8 cellular contexts compared by ENCODE assay signal in the genomic region with DNA sequence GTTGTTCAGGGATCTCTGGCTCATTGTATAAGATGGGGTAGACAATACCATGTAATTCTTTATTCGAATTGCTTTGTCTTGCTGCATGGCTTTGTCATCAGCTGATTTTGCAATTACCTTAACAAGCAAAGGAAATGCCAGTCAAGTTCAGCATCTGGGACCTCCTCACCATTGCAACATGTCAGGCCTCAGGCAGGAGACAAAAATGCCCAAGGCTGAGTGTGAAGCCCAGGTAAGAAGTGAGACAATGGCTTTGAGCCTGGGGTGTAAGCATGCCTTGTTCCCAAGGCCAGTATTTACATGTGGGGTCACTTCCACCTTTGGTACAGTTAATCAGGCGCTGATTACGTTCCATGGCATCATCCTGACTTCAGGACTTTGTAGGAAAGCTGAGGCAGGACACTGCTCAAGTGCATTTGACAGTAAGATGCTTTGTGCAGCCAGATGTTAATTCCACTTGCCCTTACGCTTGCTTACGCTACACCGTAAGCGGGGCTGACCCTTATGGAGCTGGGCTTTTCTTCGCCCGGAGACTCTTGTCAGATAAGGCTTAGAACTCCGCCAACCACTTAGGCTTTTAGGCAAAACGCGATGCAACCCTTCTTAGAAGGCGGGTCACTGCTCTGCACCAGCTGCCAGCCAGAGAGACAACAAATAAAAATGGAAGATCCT. TPM values are rescaled to one million over a fixed set of nuclear protein-coding genes. Genes with fewer than 3 reads are reported as not detected.
DNase-seq lines count a peak whose midpoint lies in the region; ATAC-seq and TF ChIP-seq lines count a peak whose summit lies in the region.

No MANE protein-coding gene starts in this region.

- POLR2A ChIA-PET in A673 (lab: Charles Lee; ENCODE audit: low non-redundant PET): interaction anchor here (0.6 to 0.8 kb wide), 3 partner anchors 15 to 413 kb away, joined by 4 to 8 read pairs (median 4); no protein-coding TSS in a partner anchor

- H3K27me3 ChIP-seq in A673 (replicated peaks; ENCODE audit: insufficient read depth, low read depth, low read length, poor library complexity): no peaks in the 10 kb centered on the region
- H3K27me3 ChIP-seq in H9 (ENCODE audit: insufficient read depth, low read length): no peaks in the 10 kb centered on the region
- H3K27me3 ChIP-seq in adipocyte (replicated peaks; ENCODE audit: control insufficient read depth, insufficient read depth, low read length): no peaks in the 10 kb centered on the region
- H3K27me3 ChIP-seq in left lung: no peaks in the 10 kb centered on the region
- H3K27me3 ChIP-seq in transverse colon: no peaks in the 10 kb centered on the region

- H4K20me1 ChIP-seq in H9 (ENCODE audit: control insufficient read depth, insufficient read depth, insufficient read length): no peaks in the 10 kb centered on the region

- H4K8ac ChIP-seq in H9 (replicated peaks; ENCODE audit: insufficient read length, low read depth, low read length): no peak overlapping the region

- no peaks in the 10 kb centered on the region for H3K36me3 ChIP-seq in A673 (ENCODE audit: insufficient read depth, low read length, poor library complexity, severe bottlenecking)
- H3K36me3 ChIP-seq in adipocyte (ENCODE audit: control insufficient read depth, insufficient read depth, low read length, severe bottlenecking): no peaks in the 10 kb centered on the region
- H3K36me3 ChIP-seq in left lung: no peaks in the 10 kb centered on the region
- no peaks in the 10 kb centered on the region for H3K36me3 ChIP-seq in transverse colon

- peak overlapping the region; percentile 94 to 98 (median 96) for H3K27ac Mint-ChIP-seq in H9

- WGBS in H9 (ENCODE audit: extremely low coverage, insufficient read length, low lambda C conversion rate): no CpG with 5 or more reads among the region's 13 CpGs
- 14 to 21% methylated on average over 4 to 13 of the region's 13 CpGs for WGBS in transverse colon (ENCODE audit: low coverage in 1 of 2), 2 donors

- H3K56ac ChIP-seq in H9 (ENCODE audit: insufficient read length, low read depth, low read length): no peak overlapping the region

- no peak for DNase-seq in A673 (ENCODE audit: low spot score)
- DNase-seq in H9: peak; percentile 40
- DNase-seq in adipocyte (ENCODE audit: low read depth): peak; percentile 14
- no peak for DNase-seq in left lung
- no peak for DNase-seq in transverse colon
- no peak for DNase-seq in activated CD8-positive, alpha-beta memory T cell treated with anti-CD3 and anti-CD28 coated beads for 24 hours
- no peak for DNase-seq in anterior cingulate cortex (lab: John Stamatoyannopoulos, UW)

- H4K5ac ChIP-seq in H9 (ENCODE audit: insufficient read length, low read depth, low read length): peak overlapping the region; percentile 37

- H3K9ac ChIP-seq in H9 (ENCODE audit: extremely low read depth, insufficient read length, low read length) (peak overlapping the region; percentile 29), adipocyte (ENCODE audit: low read length) (peak overlapping the region; percentile 3)

- in situ Hi-C loops in transverse colon (cut with MboI; ENCODE audit: low pct_ligation_motif_present in 1 of 4, low pct_unique_long_range_greater_than_20kb in 1 of 4, low sequenced_read_pairs in 3 of 4): no loop called here

- H2BK12ac ChIP-seq in H9 (ENCODE audit: insufficient read length, low read depth, low read length): no peak overlapping the region

- peaks cover 8% of the 10 kb centered on the region for H3K4me1 ChIP-seq in A673 (ENCODE audit: insufficient read depth, low read length, poor library complexity, severe bottlenecking)
- H3K4me1 ChIP-seq in H9 (ENCODE audit: insufficient read depth, low read length): peaks cover 12% of the 10 kb centered on the region
- H3K4me1 ChIP-seq in adipocyte (ENCODE audit: control insufficient read depth, insufficient read depth, low read length): peaks cover 7% of the 10 kb centered on the region
- peaks cover 7 to 37% of the 10 kb centered on the region in 2 donors for H3K4me1 ChIP-seq in left lung
- H3K4me1 ChIP-seq in transverse colon: peaks cover 4 to 33% (median 11%) of the 10 kb centered on the region in 4 donors

- intact Hi-C loops in A673 (cut with micrococcal nuclease; ENCODE audit: unreplicated experiment): no loop called here
- intact Hi-C loops in left lung (cut with DNase I): no loop called here
- intact Hi-C loops in transverse colon (cut with DNase I; ENCODE audit: low total_unique reads): loop anchor here (10.0 kb wide), 1 partner anchor 632 kb away; no protein-coding TSS in a partner anchor

- H4K91ac ChIP-seq in H9 (ENCODE audit: insufficient read length, low read depth, low read length): no peak overlapping the region

- no peak for TF ChIP-seq POLR2A in transverse colon (IDR thresholded peaks at IDR 0.05)

- peak overlapping the region; percentile 36 for H3K18ac ChIP-seq in H9 (ENCODE audit: insufficient read length, low read depth, low read length)

- no peaks in the 10 kb centered on the region for H3K27me3 Mint-ChIP-seq in H9 (ENCODE audit: low read depth)

- H3K27ac ChIP-seq in A673 (ENCODE audit: low read depth, low read length, poor library complexity, severe bottlenecking): peak overlapping the region; percentile 64
- peak overlapping the region; percentile 79 for H3K27ac ChIP-seq in H9 (ENCODE audit: insufficient read length, low read depth, low read length)
- peak overlapping the region in 1 of 2 donors; percentile 98 for H3K27ac ChIP-seq in left lung
- H3K27ac ChIP-seq in transverse colon: peak overlapping the region; percentile 95 to 100 (median 98)

- BruUV-seq in A673 (replicated peaks; lab: Mats Ljungman, UMichigan): no TSS peak

- peaks cover 7% of the 10 kb centered on the region for H3K79me1 ChIP-seq in H9 (ENCODE audit: insufficient read depth, low read depth, low read length, poor library complexity, severe bottlenecking)

- no peak overlapping the region for H2BK20ac ChIP-seq in H9 (ENCODE audit: low read depth, low read length, poor library complexity, severe bottlenecking)

- peak overlapping the region; percentile 76 for H3K4me2 ChIP-seq in H9 (ENCODE audit: insufficient read depth, insufficient read length, low read length)

- CTCF ChIA-PET in A673 (lab: Charles Lee): no interaction called here

- peaks cover 8 to 15% (median 11%) of the 10 kb centered on the region in 3 experiments; a peak in 6 of 7 replicates for H3K36me3 Mint-ChIP-seq in H9 (ENCODE audit: insufficient read depth in 1 of 3, low read depth in 3 of 3)

- no peak overlapping the region for H2BK5ac ChIP-seq in H9 (ENCODE audit: insufficient read length, low read length)

- no peak overlapping the region for H3K23ac ChIP-seq in H9 (ENCODE audit: insufficient read length, low read depth, low read length)

- H3K4me1 Mint-ChIP-seq in H9: peaks cover 38 to 48% of the 10 kb centered on the region in 2 experiments

- no peak for ATAC-seq in left lung
- ATAC-seq in HG03039 (IDR thresholded peaks at IDR 0.05; ENCODE audit: unreplicated experiment): no peak

- no peak overlapping the region for H2AK5ac ChIP-seq in H9 (ENCODE audit: insufficient read length, low read length)

- no peaks in the 10 kb centered on the region; a peak in 1 of 5 replicates for H3K9me3 Mint-ChIP-seq in H9

- H3K14ac ChIP-seq in H9 (ENCODE audit: insufficient read depth, low read length): peak overlapping the region; percentile 61; the same call in 1 of the 2 replicates

- no peak overlapping the region for H3K4ac ChIP-seq in H9 (ENCODE audit: low read depth, low read length)

- TF ChIP-seq EP300 in transverse colon (IDR thresholded peaks at IDR 0.05; ENCODE audit: low read depth): no peak

- H2BK15ac ChIP-seq in H9 (ENCODE audit: low read depth, low read length): no peak overlapping the region

- no peak overlapping the region for H3T11ph ChIP-seq in H9 (ENCODE audit: low read length)

- peaks cover 8% of the 10 kb centered on the region for H3K79me2 ChIP-seq in H9 (ENCODE audit: insufficient read depth, low read length)

- TF ChIP-seq CTCF in A673 (conservative IDR thresholded peaks at IDR 0.05; ENCODE audit: low read depth, low read length): no peak
- TF ChIP-seq CTCF in H9 (conservative IDR thresholded peaks at IDR 0.05): no peak
- no peak for TF ChIP-seq CTCF in left lung (IDR thresholded peaks at IDR 0.05)
- no peak for TF ChIP-seq CTCF in transverse colon (IDR thresholded peaks at IDR 0.05)

- H3K23me2 ChIP-seq in H9 (ENCODE audit: insufficient read length, low read depth, low read length, poor library complexity, severe bottlenecking): peaks cover 9% of the 10 kb centered on the region

- peak overlapping the region; percentile 22 for H2AFZ ChIP-seq in H9 (ENCODE audit: low read length)

- H3K9me3 ChIP-seq in A673 (ENCODE audit: low read depth, low read length, poor library complexity, severe bottlenecking): no peaks in the 10 kb centered on the region
- H3K9me3 ChIP-seq in H9 (ENCODE audit: control insufficient read depth, low read depth, low read length): no peaks in the 10 kb centered on the region
- H3K9me3 ChIP-seq in adipocyte (ENCODE audit: control insufficient read depth, low read length): no peaks in the 10 kb centered on the region
- H3K9me3 ChIP-seq in left lung: no peaks in the 10 kb centered on the region
- no peaks in the 10 kb centered on the region for H3K9me3 ChIP-seq in transverse colon

- H2BK120ac ChIP-seq in H9 (ENCODE audit: low read depth, low read length, poor library complexity, severe bottlenecking): no peak overlapping the region

- H3K4me3 ChIP-seq in A673 (ENCODE audit: low read depth, low read length, poor library complexity, severe bottlenecking) (peak overlapping the region; percentile 41), adipocyte (ENCODE audit: low read length) (peak overlapping the region; percentile 79), left lung (peak overlapping the region; percentile 32 to 82), transverse colon (peak overlapping the region; percentile 15 to 97 (median 59))

- peak overlapping the region; percentile 70 to 84 for H3K4me3 Mint-ChIP-seq in H9

RNA-seq across cellular contexts. Expression of a gene that starts 1.5 kb away (rescaled TPM):
- total RNA-seq in A673 (2021): 9.1 and 9.3 TPM in 2 replicates
- 19.3 and 19.4 TPM in 2 replicates for total RNA-seq in H9 (2021)
- total RNA-seq in left lung: 1 to 10 TPM; 4.3 to 5.6 TPM
- 1 to 10 TPM; 2.6 to 7.3 (median 6.2) TPM for total RNA-seq in transverse colon

Comparison
In these comparisons a context has a peak if more than half of its experiments do, and no peak if none do; other contexts are left out.
1. DNase-seq: peak in H9 (single experiment) and adipocyte (single experiment); none in A673 (single experiment), left lung (0 of 2), transverse colon (single experiment), activated CD8-positive, alpha-beta memory T cell treated with anti-CD3 and anti-CD28 coated beads for 24 hours (single experiment) and anterior cingulate cortex (0 of 58).
2. Peak in every context shown above with its lines, with median percentiles within 50 percentile points of each other: H3K4me3 ChIP-seq.